In genomic region chr2:40386177-40386576, GRCh38 we compare ENCODE assay signal across 27 cellular contexts.
DNase-seq lines count a peak whose midpoint lies in the region; ATAC-seq, FAIRE-seq and TF ChIP-seq lines count a peak whose summit lies in the region.
"Had no signal": no experiment of that assay in that cellular context is flagged by ENCODE, and none has a peak within 500 bp of the region (broad histone marks: within the 10 kb centered on the region; RNA-seq: fewer than 3 reads in every experiment).

No MANE protein-coding gene starts in this region.

- peak; percentile 13 for FAIRE-seq in TTC549 (lab: Jason Lieb, UNC)
- FAIRE-seq: A204.1, GM12878, GM12892, GM18507 had no signal

- no peaks in the 10 kb centered on the region for H4K20me1 ChIP-seq in PC-3 (ENCODE audit: low read length)
- H4K20me1 ChIP-seq: BLaER1 had no signal

- POLR2A ChIA-PET in PC-3 (lab: Charles Lee; ENCODE audit: unreplicated experiment): no interaction called here
- POLR2A ChIA-PET in T-cell (lab: Charles Lee): no interaction called here

- DNase-seq in PC-3: peak; percentile 49
- peak; percentile 28 for DNase-seq in renal cortical epithelial cell (ENCODE audit: low read depth)
- no peak for DNase-seq in nucleus accumbens (lab: John Stamatoyannopoulos, UW)
- no peak for DNase-seq in T-cell
- DNase-seq in activated effector memory CD4-positive, alpha-beta T cell treated with anti-CD3 and anti-CD28 coated beads, Interleukin-2, amount 50 U/mL, for 16 hours: no peak
- DNase-seq: 8988T; ACHN; BE2C; C1 segment of cervical spinal cord; CD4-positive, alpha-beta memory T cell; CD4-positive, CD25-positive, alpha-beta regulatory T cell; CD8-positive, alpha-beta memory T cell; COR-L47; DMS 273 treated with DMSO at 0.1 percent for 48 hours; DMS153; DMS53; DMS79; DND-41; EL; GDM1 had no signal

- peaks cover 12% of the 10 kb centered on the region for H3K4me1 ChIP-seq in PC-3 (ENCODE audit: insufficient read depth, low read length)
- H3K4me1 ChIP-seq: BE2C, BLaER1 had no signal

- H3K4me2 ChIP-seq in PC-3 (ENCODE audit: low read length): no peak overlapping the region
- H3K4me2 ChIP-seq: BLaER1 had no signal

- no peak overlapping the region for H3K9ac ChIP-seq in PC-3 (ENCODE audit: low read length)
- H3K9ac ChIP-seq: BLaER1 had no signal

- peak; percentile 71 for ATAC-seq in PC-3
- ATAC-seq in T-cell (replicated peaks in 1 of 4): no peak
- ATAC-seq: GM12878 had no signal

- H3K36me3 Mint-ChIP-seq in T-cell: no peaks in the 10 kb centered on the region
- H3K36me3 Mint-ChIP-seq: CD4-positive, alpha-beta memory T cell; CD4-positive, CD25-positive, alpha-beta regulatory T cell had no signal

- no TSS peak for BruUV-seq in PC-3 (replicated peaks; lab: Mats Ljungman, UMichigan)

- no peaks in the 10 kb centered on the region for H3K27me3 Mint-ChIP-seq in T-cell
- H3K27me3 Mint-ChIP-seq: CD4-positive, alpha-beta memory T cell; CD4-positive, CD25-positive, alpha-beta regulatory T cell; CD8-positive, alpha-beta memory T cell had no signal

- no peak overlapping the region for H2AFZ ChIP-seq in PC-3 (ENCODE audit: low read length)

- H3F3A ChIP-seq in PC-3 (ENCODE audit: low read length, unreplicated experiment): no peaks in the 10 kb centered on the region

- intact Hi-C loops in PC-3 (cut with micrococcal nuclease): no loop called here

- peaks cover 8 to 15% (median 9%) of the 10 kb centered on the region in 3 donors for H3K9me3 Mint-ChIP-seq in T-cell

- no peak for TF ChIP-seq CTCF in PC-3 (conservative IDR thresholded peaks at IDR 0.05; ENCODE audit: low read depth, low read length)

- peaks cover 3% of the 10 kb centered on the region; the same call in 1 of the 2 replicates for H3K36me3 ChIP-seq in PC-3 (ENCODE audit: low read depth, low read length)
- H3K36me3 ChIP-seq: BE2C had no signal

- H3K4me3 Mint-ChIP-seq in T-cell: no peak overlapping the region
- H3K4me3 Mint-ChIP-seq: CD14-positive monocyte; CD4-positive, alpha-beta memory T cell; CD4-positive, CD25-positive, alpha-beta regulatory T cell; CD8-positive, alpha-beta memory T cell had no signal

- H3K27ac Mint-ChIP-seq in T-cell: no peak overlapping the region
- H3K27ac Mint-ChIP-seq: CD4-positive, alpha-beta memory T cell; CD4-positive, CD25-positive, alpha-beta regulatory T cell; CD8-positive, alpha-beta memory T cell had no signal

- no peak overlapping the region for H3K27ac ChIP-seq in PC-3 (ENCODE audit: low read length)
- H3K27ac ChIP-seq: BLaER1 had no signal

- H3K27me3 ChIP-seq in PC-3 (ENCODE audit: low read length): no peaks in the 10 kb centered on the region
- H3K27me3 ChIP-seq: BE2C, BLaER1 had no signal

- H3K4me3 ChIP-seq in PC-3 (ENCODE audit: low read length): no peak overlapping the region
- H3K4me3 ChIP-seq: BLaER1, GM12878 had no signal

- peaks cover 4% of the 10 kb centered on the region; the same call in 1 of the 2 replicates for H3K9me3 ChIP-seq in PC-3 (ENCODE audit: low read length)

- CTCF ChIA-PET in PC-3 (lab: Charles Lee) (no interaction called here), T-cell (lab: Charles Lee) (no interaction called here)

- H3K79me2 ChIP-seq in PC-3 (ENCODE audit: low read length): no peaks in the 10 kb centered on the region

- H3K4me1 Mint-ChIP-seq in T-cell: no peaks in the 10 kb centered on the region
- H3K4me1 Mint-ChIP-seq: CD4-positive, alpha-beta memory T cell; CD4-positive, CD25-positive, alpha-beta regulatory T cell; CD8-positive, alpha-beta memory T cell had no signal

- H3K9me2 ChIP-seq in PC-3 (replicated peaks; ENCODE audit: low read length): no peaks in the 10 kb centered on the region

Comparison
In these comparisons a context has a peak if more than half of its experiments do, and no peak if none do; other contexts are left out.
1. DNase-seq: peak in PC-3 (single experiment) and renal cortical epithelial cell (single experiment); none in nucleus accumbens (0 of 56), T-cell (0 of 34) and activated effector memory CD4-positive, alpha-beta T cell treated with anti-CD3 and anti-CD28 coated beads, Interleukin-2, amount 50 U/mL, for 16 hours (single experiment).